16 cellular contexts compared by ENCODE assay signal in the genomic region with DNA sequence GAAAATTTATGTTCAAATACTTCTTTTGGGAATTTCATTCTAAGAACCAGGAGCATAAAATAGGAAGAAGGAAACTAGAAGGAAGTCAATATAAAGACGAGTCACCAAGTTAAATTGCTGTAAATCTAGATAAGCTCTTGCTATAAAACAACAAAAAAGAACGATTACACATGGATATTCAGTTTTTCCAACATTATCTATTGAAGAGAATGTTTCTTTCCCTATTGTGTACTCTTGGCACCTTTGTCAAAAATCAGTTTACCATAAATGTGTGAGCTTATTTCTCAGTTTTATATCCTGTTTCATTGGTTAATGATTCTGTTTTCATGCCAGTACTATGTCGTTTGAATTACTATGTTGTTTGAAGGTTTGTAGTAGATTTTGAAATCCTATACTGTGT.
DNase-seq lines count a peak whose midpoint lies in the region; ATAC-seq and TF ChIP-seq lines count a peak whose summit lies in the region.
"Had no signal": no experiment of that assay in that cellular context is flagged by ENCODE, and none has a peak within 500 bp of the region (broad histone marks: within the 10 kb centered on the region; RNA-seq: fewer than 3 reads in every experiment).

No MANE protein-coding gene starts in this region.

- in situ Hi-C loops in transverse colon (cut with MboI; ENCODE audit: low pct_ligation_motif_present in 1 of 4, low pct_unique_long_range_greater_than_20kb in 1 of 4, low sequenced_read_pairs in 3 of 4), result no loop called here

- 37 to 47% methylated on average over 3 of the region's 3 CpGs for WGBS in transverse colon (ENCODE audit: low coverage in 1 of 2), 2 donors

- H3K36me3 ChIP-seq in colonic mucosa, result no peaks in the 10 kb centered on the region
- H3K36me3 ChIP-seq in mucosa of descending colon (ENCODE audit: low read depth), result no peaks in the 10 kb centered on the region
- no peaks in the 10 kb centered on the region for H3K36me3 ChIP-seq in transverse colon
- H3K36me3 ChIP-seq: BLaER1 treated with 17β-estradiol and CSF1 and Interleukin-3, amounts not matched to agents 10 nM and 100 nM had no signal

- TF ChIP-seq POLR2A in transverse colon (IDR thresholded peaks at IDR 0.05), result no peak

- DNase-seq in colonic mucosa, result no peak
- DNase-seq in mucosa of descending colon, result no peak
- DNase-seq in transverse colon, result no peak
- no peak for DNase-seq in NCI-H82 treated with DMSO at 0.1 percent for 48 hours (lab: John Stamatoyannopoulos, UW; ENCODE audit: unreplicated experiment)
- DNase-seq: 8988T; AML-193; Caco-2; Calu3; CD4-positive, alpha-beta T cell; CD8-positive, alpha-beta T cell; DMS79 treated with DMSO at 0.1 percent for 48 hours; GF-D8 had no signal

- H3K9ac ChIP-seq in colonic mucosa (ENCODE audit: low read depth in 2 of 2, low read length in 2 of 2), result no peak overlapping the region
- H3K9ac ChIP-seq: BLaER1 treated with 17β-estradiol and CSF1 and Interleukin-3, amounts not matched to agents 10 nM and 100 nM had no signal

- H3K9me3 ChIP-seq in colonic mucosa (no peaks in the 10 kb centered on the region), mucosa of descending colon (peaks cover 4% of the 10 kb centered on the region), transverse colon (peaks cover 0 to 10% of the 10 kb centered on the region in 2 donors)
- H3K9me3 ChIP-seq: Caco-2 had no signal

- no peak for TF ChIP-seq EP300 in transverse colon (IDR thresholded peaks at IDR 0.05; ENCODE audit: low read depth)

- H3K4me1 ChIP-seq in colonic mucosa (no peaks in the 10 kb centered on the region), mucosa of descending colon (ENCODE audit: low read depth) (no peaks in the 10 kb centered on the region), transverse colon (peaks cover 0 to 20% (median 2%) of the 10 kb centered on the region in 4 donors)
- H3K4me1 ChIP-seq: Caco-2 had no signal

- ATAC-seq in mucosa of descending colon (peak; percentile 87), HG03457 (IDR thresholded peaks at IDR 0.05; ENCODE audit: unreplicated experiment) (no peak), HG03175 (IDR thresholded peaks at IDR 0.05; ENCODE audit: unreplicated experiment) (no peak)
- ATAC-seq: CD8-positive, alpha-beta T cell had no signal

- no peaks in the 10 kb centered on the region for H3K27me3 ChIP-seq in colonic mucosa
- H3K27me3 ChIP-seq in transverse colon, result no peaks in the 10 kb centered on the region
- H3K27me3 ChIP-seq: BLaER1 treated with 17β-estradiol and CSF1 and Interleukin-3, amounts not matched to agents 10 nM and 100 nM had no signal

- H3K27ac ChIP-seq in colonic mucosa (peak overlapping the region; percentile 56), transverse colon (peak overlapping the region; percentile 51 to 63 (median 57))
- H3K27ac ChIP-seq: BLaER1 treated with 17β-estradiol and CSF1 and Interleukin-3, amounts not matched to agents 10 nM and 100 nM; C4-2B had no signal

- intact Hi-C loops in colonic mucosa (cut with DNase I) (no loop called here), mucosa of descending colon (cut with DNase I, micrococcal nuclease) (no loop called here), transverse colon (cut with DNase I; ENCODE audit: low total_unique reads) (no loop called here)

- H3K4me3 ChIP-seq in colonic mucosa (no peak overlapping the region), mucosa of descending colon (no peak overlapping the region), transverse colon (no peak overlapping the region)
- H3K4me3 ChIP-seq: BLaER1 treated with 17β-estradiol and CSF1 and Interleukin-3, amounts not matched to agents 10 nM and 100 nM had no signal

- no peak for TF ChIP-seq CTCF in colonic mucosa (IDR thresholded peaks at IDR 0.05)
- TF ChIP-seq CTCF in mucosa of descending colon (IDR thresholded peaks at IDR 0.05), result no peak
- TF ChIP-seq CTCF in transverse colon (IDR thresholded peaks at IDR 0.05), result no peak
